26 cellular contexts compared by ENCODE assay signal in genomic region chr11:83026229-83026628, GRCh38.
"Had no signal": no experiment of that assay in that cellular context is flagged by ENCODE, and none has a peak within 500 bp of the region (broad histone marks: within the 10 kb centered on the region; RNA-seq: fewer than 3 reads in every experiment).

No MANE protein-coding gene starts in this region.

- H3K27me3 Mint-ChIP-seq: naive thymus-derived CD4-positive, alpha-beta T cell; stimulated activated memory B cell treated with anti-CD40 and anti-IgM and Interleukin-4, amounts not matched to agents 10 μg/mL and 1 μg/mL and 100 μg/mL, for 72 hours; stimulated activated naive CD8-positive, alpha-beta T cell treated with anti-CD3 and anti-CD28 coated beads, Interleukin-15, amount 100 ng/mL, for 72 hours had no signal

- H3K27ac Mint-ChIP-seq: stimulated activated naive CD8-positive, alpha-beta T cell treated with anti-CD3 and anti-CD28 coated beads, Interleukin-15, amount 100 ng/mL, for 72 hours had no signal

- H3K27ac ChIP-seq: colonic mucosa, foreskin keratinocyte, heart right ventricle, left lung, parathyroid adenoma, prostate gland, spleen had no signal

- H3K4me3 Mint-ChIP-seq: endodermal cell; naive thymus-derived CD4-positive, alpha-beta T cell; nephron progenitor cell; stimulated activated naive CD8-positive, alpha-beta T cell treated with anti-CD3 and anti-CD28 coated beads, Interleukin-15, amount 100 ng/mL, for 72 hours had no signal

- DNase-seq: cerebellar nuclear complex; colonic mucosa; dermis blood vessel endothelial cell; effector CD4-positive, alpha-beta T cell; endodermal cell; erythroblast; foreskin keratinocyte; heart right ventricle; hypothalamus; islet precursor cell; left lung; mesenchymal stem cell; midbrain; naive thymus-derived CD4-positive, alpha-beta T cell; nephron progenitor cell; retina; right lobe of liver; spleen; stimulated activated CD4-positive, alpha-beta T cell treated with anti-CD3 and anti-CD28 coated beads, Interleukin-15, amount 100 ng/mL, for 24 hours; stimulated activated CD4-positive, alpha-beta T cell treated with anti-CD3 and anti-CD28 coated beads, Interleukin-1b, Interleukin-23, amount 100 ng/mL, for 48 hours; stimulated activated CD4-positive, alpha-beta T cell treated with anti-CD3 and anti-CD28 coated beads, Interleukin-4, amount 100 ng/mL, for 24 hours; stimulated activated naive CD8-positive, alpha-beta T cell treated with anti-CD3 and anti-CD28 coated beads, Interleukin-15, amount 100 ng/mL, for 72 hours; trophoblast cell had no signal

- ATAC-seq: foreskin keratinocyte; left lung; naive thymus-derived CD4-positive, alpha-beta T cell; stimulated activated memory B cell treated with anti-CD40 and anti-IgM and Interleukin-4, amounts not matched to agents 10 μg/mL and 1 μg/mL and 100 μg/mL, for 72 hours; stimulated activated naive CD8-positive, alpha-beta T cell treated with anti-CD3 and anti-CD28 coated beads, Interleukin-15, amount 100 ng/mL, for 72 hours had no signal

- H3K9me3 Mint-ChIP-seq: endodermal cell; nephron progenitor cell; stimulated activated memory B cell treated with anti-CD40 and anti-IgM and Interleukin-4, amounts not matched to agents 10 μg/mL and 1 μg/mL and 100 μg/mL, for 72 hours; stimulated activated naive CD8-positive, alpha-beta T cell treated with anti-CD3 and anti-CD28 coated beads, Interleukin-15, amount 100 ng/mL, for 72 hours had no signal
